In the genomic region with DNA sequence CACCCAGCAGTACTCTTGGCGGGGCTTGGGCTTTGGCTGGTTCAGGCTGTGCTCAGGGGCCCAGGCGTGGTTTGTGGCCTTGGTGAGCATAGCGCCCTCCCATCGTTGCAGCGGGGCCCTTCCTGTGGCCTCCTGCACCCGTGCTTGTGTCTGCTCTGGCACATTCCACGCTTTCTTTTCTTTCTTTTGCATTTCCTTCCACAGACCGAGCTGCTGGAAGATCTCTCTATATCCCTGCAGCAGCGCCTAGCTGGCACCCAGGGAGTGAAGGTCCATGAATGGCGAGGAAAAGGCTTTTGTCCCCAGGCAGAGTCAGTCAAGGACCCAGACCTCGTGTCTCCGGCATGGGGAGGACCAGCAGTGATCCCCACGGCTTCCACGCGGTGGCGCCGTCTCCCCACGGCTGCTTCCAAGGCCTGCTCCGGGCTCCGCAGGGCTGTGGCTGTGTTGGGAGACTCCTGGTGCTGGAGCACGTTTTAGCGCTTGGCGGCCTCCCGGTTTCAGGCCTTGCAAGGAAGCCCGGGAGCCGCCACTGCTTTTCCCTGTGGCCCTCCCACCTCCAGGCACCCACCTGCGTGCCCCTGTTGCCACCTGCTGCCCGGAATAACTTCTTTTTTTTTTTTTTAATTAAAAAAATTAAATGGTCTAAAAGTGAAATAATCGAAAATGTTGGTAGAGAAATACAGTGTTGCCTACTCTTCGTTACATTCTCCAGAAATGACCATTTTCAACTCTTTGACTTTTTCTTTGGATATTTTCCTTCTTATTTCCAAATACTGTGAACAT, we compare ENCODE assay signal across 8 cellular contexts. TPM values are rescaled to one million over a fixed set of nuclear protein-coding genes. Genes with fewer than 3 reads are reported as not detected.
DNase-seq lines count a peak whose midpoint lies in the region; ATAC-seq, FAIRE-seq and TF ChIP-seq lines count a peak whose summit lies in the region.

No MANE protein-coding gene starts in this region.

- H3K27ac ChIP-seq in mammary epithelial cell (ENCODE audit: insufficient read depth, low read depth, low read length) (no peak overlapping the region), keratinocyte (ENCODE audit: control insufficient read depth, insufficient read depth, low read length) (no peak overlapping the region)

- H3K36me3 ChIP-seq in mammary epithelial cell (ENCODE audit: insufficient read depth, low read length) (no peaks in the 10 kb centered on the region), keratinocyte (ENCODE audit: control insufficient read depth in 2 of 2, extremely low read depth in 1 of 2, insufficient read depth in 2 of 2, low read length in 2 of 2) (no peaks in the 10 kb centered on the region)

- H3K27me3 ChIP-seq in mammary epithelial cell (ENCODE audit: insufficient read depth, low read length) = no peaks in the 10 kb centered on the region
- no peaks in the 10 kb centered on the region for H3K27me3 ChIP-seq in keratinocyte (ENCODE audit: control insufficient read depth, extremely low read depth, insufficient read depth, low read length)

- H3K27ac Mint-ChIP-seq in HFFc6 = no peak overlapping the region
- H3K27ac Mint-ChIP-seq in activated B cell treated with CpG ODN at 0.5 μM for 24 hours = no peak overlapping the region

- H3K4me2 ChIP-seq in mammary epithelial cell (ENCODE audit: insufficient read depth, low read depth, low read length) = no peak overlapping the region
- no peak overlapping the region for H3K4me2 ChIP-seq in keratinocyte (ENCODE audit: control insufficient read depth, extremely low read depth, insufficient read depth, low read depth, low read length)

- H3K4me3 ChIP-seq in mammary epithelial cell (replicated peaks in 1 of 3; ENCODE audit: insufficient read depth in 1 of 3, low read depth in 2 of 3, low read length in 3 of 3) (no peak overlapping the region), keratinocyte (ENCODE audit: control insufficient read depth in 2 of 3, extremely low read depth in 1 of 3, insufficient read depth in 2 of 3, low read depth in 1 of 3, low read length in 3 of 3) (no peak overlapping the region)

- H3K4me3 Mint-ChIP-seq in HFFc6 = no peak overlapping the region
- H3K4me3 Mint-ChIP-seq in activated B cell treated with CpG ODN at 0.5 μM for 24 hours = no peak overlapping the region

- H2AFZ ChIP-seq in mammary epithelial cell (ENCODE audit: low read depth, low read length) (no peak overlapping the region), keratinocyte (ENCODE audit: control insufficient read depth, low read length) (peak overlapping the region; percentile 67)

- 39% methylated on average over 26 of the region's 30 CpGs for WGBS in mammary epithelial cell (ENCODE audit: low coverage, missing lambda C conversion rate)

- no peak for FAIRE-seq in keratinocyte (lab: Jason Lieb, UNC)

- ATAC-seq in activated B cell treated with CpG ODN at 0.5 μM for 24 hours (ENCODE audit: low read depth) (no peak), GM18858 (IDR thresholded peaks at IDR 0.05; ENCODE audit: unreplicated experiment) (no peak)

- H3K79me2 ChIP-seq in mammary epithelial cell (ENCODE audit: insufficient read depth, low read length) = no peaks in the 10 kb centered on the region
- H3K79me2 ChIP-seq in keratinocyte (ENCODE audit: control insufficient read depth, insufficient read depth, low read length) = no peaks in the 10 kb centered on the region

- POLR2A ChIA-PET in activated B cell treated with CpG ODN at 0.5 μM for 24 hours (lab: Charles Lee) = no interaction called here

- intact Hi-C loops in activated B cell treated with CpG ODN at 0.5 μM for 24 hours (cut with micrococcal nuclease) = no loop called here
- intact Hi-C loops in mammary epithelial cell (cut with micrococcal nuclease) = loop anchor here (1.0 to 5.0 kb wide), 5 partner anchors 98 to 587 kb away; no protein-coding TSS in a partner anchor

- dilution Hi-C loops in mammary epithelial cell (cut with HindIII; ENCODE audit: low sequenced_read_pairs) = no loop called here
- dilution Hi-C loops in keratinocyte (cut with MboI; ENCODE audit: extremely low pct_ligation_motif_present, low sequenced_read_pairs) = no loop called here

- TF ChIP-seq CTCF in HFFc6 (IDR thresholded peaks at IDR 0.05) (peak; percentile 70), activated B cell treated with CpG ODN at 0.5 μM for 24 hours (IDR thresholded peaks at IDR 0.05) (no peak), mammary epithelial cell (conservative IDR thresholded peaks at IDR 0.05 in 1 of 2, IDR thresholded peaks at IDR 0.05 in 1 of 2; ENCODE audit: extremely low read depth in 1 of 2, insufficient read depth in 1 of 2, low read depth in 1 of 2, low read length in 2 of 2) (peak; percentile 72 to 84), keratinocyte (optimal IDR thresholded peaks at IDR 0.05 in 1 of 3, IDR thresholded peaks at IDR 0.05 in 1 of 3, conservative IDR thresholded peaks at IDR 0.05 in 1 of 3; ENCODE audit: extremely low read depth in 1 of 3, insufficient read depth in 2 of 3, low read length in 3 of 3) (peak; percentile 87 to 99 (median 98))

- H3K4me1 ChIP-seq in mammary epithelial cell (ENCODE audit: insufficient read depth, low read length) = no peaks in the 10 kb centered on the region
- no peaks in the 10 kb centered on the region for H3K4me1 ChIP-seq in keratinocyte (ENCODE audit: control insufficient read depth, extremely low read depth, insufficient read depth, low read length)

- H3K36me3 Mint-ChIP-seq in HFFc6 (ENCODE audit: low read depth) (no peaks in the 10 kb centered on the region; the same call in 1 of the 2 replicates), activated B cell treated with CpG ODN at 0.5 μM for 24 hours (ENCODE audit: low read depth) (no peaks in the 10 kb centered on the region)

- H3K9me3 ChIP-seq in mammary epithelial cell (replicated peaks; ENCODE audit: insufficient read depth, low read length) = no peaks in the 10 kb centered on the region
- H3K9me3 ChIP-seq in keratinocyte (ENCODE audit: control insufficient read depth, low read depth, low read length) = no peaks in the 10 kb centered on the region

- CTCF ChIA-PET in activated B cell treated with CpG ODN at 0.5 μM for 24 hours (lab: Charles Lee) = no interaction called here
- CTCF ChIA-PET in mammary epithelial cell (lab: Charles Lee; ENCODE audit: low non-redundant PET) = interaction anchor here (0.7 kb wide), 1 partner anchor 93 kb away, joined by 8 read pairs; no protein-coding TSS in a partner anchor

- H3K9ac ChIP-seq in mammary epithelial cell (ENCODE audit: insufficient read depth, low read length) (no peak overlapping the region), keratinocyte (ENCODE audit: control insufficient read depth, extremely low read depth, insufficient read depth, low read length) (no peak overlapping the region)

- in situ Hi-C loops in mammary epithelial cell (cut with MboI; ENCODE audit: low sequenced_read_pairs in 2 of 2) = no loop called here

- H3K27me3 Mint-ChIP-seq in HFFc6 (ENCODE audit: insufficient read depth) (peaks cover 3% of the 10 kb centered on the region; the same call in 1 of the 2 replicates), activated B cell treated with CpG ODN at 0.5 μM for 24 hours (peaks cover 13% of the 10 kb centered on the region)

- H3K9me3 Mint-ChIP-seq in HFFc6 = peaks cover 47% of the 10 kb centered on the region
- H3K9me3 Mint-ChIP-seq in activated B cell treated with CpG ODN at 0.5 μM for 24 hours = no peaks in the 10 kb centered on the region

- DNase-seq in GDM1 (lab: John Stamatoyannopoulos, UW) (peak; percentile 69), HFFc6 (no peak), NCI-H2107 (lab: John Stamatoyannopoulos, UW) (peak; percentile 91), activated B cell treated with CpG ODN at 0.5 μM for 24 hours (peak; percentile 26), mammary epithelial cell (peak; percentile 22), keratinocyte (ENCODE audit: low read depth, low spot score) (no peak)
- peak; percentile 42 to 66 (median 48) for DNase-seq in stimulated activated CD4-positive, alpha-beta T cell treated with anti-CD3 and anti-CD28 coated beads, Interleukin-1b, Interleukin-23, amount 100 ng/mL, for 24 hours (ENCODE audit: low read depth in 4 of 4, low spot score in 1 of 4)

- no TSS peak for BruUV-seq in mammary epithelial cell (replicated peaks; lab: Mats Ljungman, UMichigan)

- H4K20me1 ChIP-seq in mammary epithelial cell (ENCODE audit: insufficient read depth, low read length) = no peaks in the 10 kb centered on the region
- no peaks in the 10 kb centered on the region for H4K20me1 ChIP-seq in keratinocyte (ENCODE audit: control insufficient read depth, extremely low read depth, insufficient read depth, low read length)

- H3K4me1 Mint-ChIP-seq in HFFc6 (ENCODE audit: low read depth) (no peaks in the 10 kb centered on the region), activated B cell treated with CpG ODN at 0.5 μM for 24 hours (no peaks in the 10 kb centered on the region)

- no peaks in the 10 kb centered on the region for H3K9me1 ChIP-seq in keratinocyte (ENCODE audit: control insufficient read depth, extremely low read depth, insufficient read depth, low read length)

RNA-seq across cellular contexts. Expression of a gene that starts 28.5 kb away (rescaled TPM):
- total RNA-seq in HFFc6 (2021; fragmentation: NEBNext Ultra II Directional; extraction: Animal tissue kit (Norgen Biotek cat#: 25700)) = not detected
- total RNA-seq in activated B cell treated with CpG ODN at 0.5 μM for 24 hours (0.33 and 0.56 TPM in 2 replicates), mammary epithelial cell (1 to 10 TPM; 1.0 to 4.1 TPM)
- polyA plus RNA-seq in mammary epithelial cell (4.8 TPM), keratinocyte (4.0 to 5.1 TPM (median 4.3 TPM) in 3 replicates)
- polyA minus RNA-seq in mammary epithelial cell (4.0 TPM), keratinocyte (4.4 to 5.6 TPM (median 5.4 TPM) in 3 replicates)
- 3.0 TPM for polyA plus RNA-seq in keratinocyte (2011; ENCODE audit: low read depth)
- 3.3 and 3.4 TPM in 2 replicates for polyA plus RNA-seq in keratinocyte (2011; cell fraction: cytosol; rRNA removed)
- polyA plus RNA-seq in keratinocyte (2011; cell fraction: nucleus; rRNA removed) = 8.3 and 9.0 TPM in 2 replicates
- 4.3 and 8.0 TPM in 2 replicates for polyA plus RNA-seq in keratinocyte (2012; ENCODE audit: low replicate concordance)
- polyA minus RNA-seq in keratinocyte (2011; cell fraction: cytosol; rRNA and poly(A)+ RNA removed) = 4.2 TPM
- 5.8 and 6.1 TPM in 2 replicates for polyA minus RNA-seq in keratinocyte (2011; cell fraction: nucleus; rRNA and poly(A)+ RNA removed)

RNA-seq across cellular contexts. Expression of a gene that starts 51.8 kb away (rescaled TPM):
- total RNA-seq in HFFc6 (2021; fragmentation: NEBNext Ultra II Directional; extraction: Animal tissue kit (Norgen Biotek cat#: 25700)) = not detected
- total RNA-seq in activated B cell treated with CpG ODN at 0.5 μM for 24 hours = not detected in 2 replicates
- total RNA-seq in mammary epithelial cell = under 1 TPM; under 0.01 to 0.33 TPM
- polyA plus RNA-seq in mammary epithelial cell = 0.08 TPM
- polyA minus RNA-seq in mammary epithelial cell = not detected
- 0.04 to 0.11 TPM (median 0.04 TPM) in 3 replicates for polyA plus RNA-seq in keratinocyte
- not detected for polyA plus RNA-seq in keratinocyte (2011; ENCODE audit: low read depth)
- 0.18 TPM in 1 of 2 replicates, not detected in the other for polyA plus RNA-seq in keratinocyte (2011; cell fraction: cytosol; rRNA removed)
- polyA plus RNA-seq in keratinocyte (2011; cell fraction: nucleus; rRNA removed) = 0.17 and 0.33 TPM in 2 replicates
- 0.04 and 0.13 TPM in 2 replicates for polyA plus RNA-seq in keratinocyte (2012; ENCODE audit: low replicate concordance)
- polyA minus RNA-seq in keratinocyte = 0.10 TPM in 1 of 3 replicates, not detected in the others
- not detected for polyA minus RNA-seq in keratinocyte (2011; cell fraction: cytosol; rRNA and poly(A)+ RNA removed)
- 0.16 TPM in 1 of 2 replicates, not detected in the other for polyA minus RNA-seq in keratinocyte (2011; cell fraction: nucleus; rRNA and poly(A)+ RNA removed)

Comparison
In these comparisons a context has a peak if more than half of its experiments do, and no peak if none do; other contexts are left out.
1. DNase-seq: peak in GDM1 (single experiment), NCI-H2107 (single experiment), activated B cell treated with CpG ODN at 0.5 μM for 24 hours (single experiment), mammary epithelial cell (single experiment) and stimulated activated CD4-positive, alpha-beta T cell treated with anti-CD3 and anti-CD28 coated beads, Interleukin-1b, Interleukin-23, amount 100 ng/mL, for 24 hours (4 of 4); none in HFFc6 (single experiment) and keratinocyte (single experiment).